11 cellular contexts compared by ENCODE assay signal in the genomic region with DNA sequence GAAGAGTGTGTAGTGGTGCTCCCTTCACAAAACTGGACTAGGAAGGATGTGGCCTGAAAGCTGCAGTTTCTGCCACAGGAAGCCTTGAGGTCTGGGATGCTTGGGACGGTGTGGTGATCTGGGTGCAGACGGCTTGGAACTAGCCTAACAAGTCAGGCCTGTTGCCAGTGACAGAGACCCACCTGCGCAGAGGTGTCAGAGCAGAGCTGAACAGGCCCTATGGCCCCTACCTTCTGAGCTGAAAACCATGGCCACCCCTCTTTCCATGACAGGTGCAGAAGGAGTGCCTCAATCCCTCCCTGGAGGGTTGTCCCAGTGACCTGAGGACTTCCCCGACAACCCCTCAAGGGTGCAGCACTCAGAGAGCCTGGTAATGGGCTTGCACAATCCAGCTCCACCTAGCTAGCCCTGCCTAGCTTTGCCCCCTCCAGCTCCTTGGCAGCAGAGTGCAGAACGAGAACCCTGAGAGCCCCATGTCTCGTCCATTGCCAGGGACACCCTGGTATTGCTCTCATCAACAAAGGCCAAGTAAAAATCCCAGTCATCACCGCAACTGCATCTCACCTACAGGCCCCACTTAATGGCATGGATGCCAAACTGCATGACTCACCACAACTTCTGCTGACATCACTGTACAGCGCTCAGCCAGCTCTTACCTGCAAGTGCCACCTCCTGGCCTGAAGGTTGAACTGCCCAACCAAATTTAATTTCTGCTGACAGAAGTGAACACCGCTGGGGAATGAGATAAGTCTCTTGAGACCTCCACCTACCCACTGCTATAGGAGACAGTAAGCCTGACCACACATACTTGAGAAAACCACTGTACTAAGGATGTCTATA.
DNase-seq lines count a peak whose midpoint lies in the region; ATAC-seq, FAIRE-seq and TF ChIP-seq lines count a peak whose summit lies in the region.
"Had no signal": no experiment of that assay in that cellular context is flagged by ENCODE, and none has a peak within 500 bp of the region (broad histone marks: within the 10 kb centered on the region; RNA-seq: fewer than 3 reads in every experiment).

No MANE protein-coding gene starts in this region.

- SMC1A ChIA-PET in GM12878 (lab: Charles Lee; ENCODE audit: uncharacterized antibody, unreplicated experiment) = no interaction called here

- TF ChIP-seq EP300 in GM12878 (IDR thresholded peaks at IDR 0.05; ENCODE audit: borderline replicate concordance in 1 of 2, control insufficient read depth in 1 of 2, low read depth in 2 of 2, low read length in 2 of 2) = no peak

- RAD21 ChIA-PET in GM12878 (lab: Charles Lee; ENCODE audit: unreplicated experiment) = no interaction called here

- no peaks in the 10 kb centered on the region for H3K79me2 ChIP-seq in GM12878 (ENCODE audit: control insufficient read depth, insufficient read depth, low read length)

- no peak overlapping the region for H3K4me2 ChIP-seq in GM12878 (ENCODE audit: control insufficient read depth, insufficient read depth)

- H3K4me3 ChIP-seq in GM12878 = no peak overlapping the region

- no peaks in the 10 kb centered on the region for H3K4me1 ChIP-seq in GM12878 (ENCODE audit: control insufficient read depth, insufficient read depth, low read length)

- H3K27me3 ChIP-seq in GM12878 (replicated peaks in 1 of 2; ENCODE audit: control insufficient read depth in 2 of 2, insufficient read depth in 2 of 2, low read length in 1 of 2) = no peaks in the 10 kb centered on the region

- intact Hi-C loops in GM12878 (cut with micrococcal nuclease; ENCODE audit: unreplicated experiment) = no loop called here

- TF ChIP-seq RAD21 in GM12878 (IDR thresholded peaks at IDR 0.05; ENCODE audit: insufficient read depth, low read depth, low read length) = peak; percentile 24; the same call in 1 of the 2 replicates

- TF ChIP-seq POLR2A in GM12878 (IDR thresholded peaks at IDR 0.05; ENCODE audit: low read depth, low read length) = no peak

- H3K9me3 ChIP-seq in GM12878 (replicated peaks; ENCODE audit: control insufficient read depth, insufficient read depth, low read length) = no peaks in the 10 kb centered on the region; the same call in 2 of the 3 replicates

- 20% methylated on average over 9 of the region's 9 CpGs for WGBS in GM12878 (ENCODE audit: insufficient coverage, insufficient replicate concordance, low lambda C conversion rate, missing lambda C conversion rate)

- peak; percentile 26; the same call in 1 of the 3 replicates for ATAC-seq in GM12878
- peak; percentile 87 for ATAC-seq in left lobe of liver
- ATAC-seq in HG03095 (IDR thresholded peaks at IDR 0.05; ENCODE audit: unreplicated experiment) = no peak
- ATAC-seq in HG03196 (IDR thresholded peaks at IDR 0.05; ENCODE audit: unreplicated experiment) = no peak

- H2AFZ ChIP-seq in GM12878 (ENCODE audit: control insufficient read depth, low read depth, low read length) = no peak overlapping the region

- in situ Hi-C loops in GM12878 (cut with MboI) = no loop called here

- CTCF ChIA-PET in GM12878 (lab: Yijun Ruan, JAX) = no interaction called here

- no peak overlapping the region for H3K9ac ChIP-seq in GM12878 (ENCODE audit: control insufficient read depth, insufficient read depth, low read length)

- H3K27ac ChIP-seq in GM12878 (ENCODE audit: control insufficient read depth, insufficient read depth) = no peak overlapping the region

- no TSS peak for BruUV-seq in GM12878 (replicated peaks; lab: Mats Ljungman, UMichigan)

- POLR2A ChIA-PET in GM12878 (lab: Charles Lee) = no interaction called here

- peak; percentile 52 for DNase-seq in EL
- DNase-seq in HT-29 (ENCODE audit: low spot score) = peak; percentile 1
- DNase-seq in GM12878 (ENCODE audit: low read depth, low spot score) = no peak
- peak; percentile 52 for DNase-seq in left lobe of liver (ENCODE audit: low spot score)
- DNase-seq in NCI-H510A treated with DMSO at 0.1 percent for 48 hours (lab: John Stamatoyannopoulos, UW) = no peak
- no peak for DNase-seq in cerebellar cortex (ENCODE audit: low spot score)
- DNase-seq: activated naive CD8-positive, alpha-beta T cell treated with anti-CD3 and anti-CD28 coated beads, Interleukin-2, amount 10 ng/mL, durations not matched to agents 7 days and 5 days; GF-D8; SIG-M5 had no signal

- no peaks in the 10 kb centered on the region for H3K36me3 ChIP-seq in GM12878 (ENCODE audit: control insufficient read depth in 2 of 2, insufficient read depth in 2 of 2, low read length in 1 of 2)

- no peak for FAIRE-seq in GM12878 (lab: Jason Lieb, UNC)

- H4K20me1 ChIP-seq in GM12878 (ENCODE audit: control insufficient read depth, insufficient read depth) = no peaks in the 10 kb centered on the region

- TF ChIP-seq CTCF in GM12878 (IDR thresholded peaks at IDR 0.05 in 2 of 3, conservative IDR thresholded peaks at IDR 0.05 in 1 of 3; ENCODE audit: control insufficient read depth in 2 of 3, extremely low read depth in 1 of 3, insufficient read depth in 1 of 3, low read depth in 3 of 3, low read length in 3 of 3) = no peak

TF ChIP-seq in GM12878, 131 proteins besides CTCF, POLR2A, EP300 and RAD21 (continues in another document):
- TF ChIP-seq HDAC6 (IDR thresholded peaks at IDR 0.05; ENCODE audit: unreplicated experiment) = no peak
- no peak for TF ChIP-seq STAT3 (IDR thresholded peaks at IDR 0.05; ENCODE audit: low read depth, low read length)
- no peak for TF ChIP-seq HDAC2 (IDR thresholded peaks at IDR 0.05)
- TF ChIP-seq GABPA (IDR thresholded peaks at IDR 0.05; ENCODE audit: low read depth) = no peak
- no peak for TF ChIP-seq MTA3 (IDR thresholded peaks at IDR 0.05; ENCODE audit: borderline replicate concordance, low read length)
- TF ChIP-seq TCF7 (IDR thresholded peaks at IDR 0.05; ENCODE audit: borderline replicate concordance) = no peak
- no peak for TF ChIP-seq IKZF1 (conservative IDR thresholded peaks at IDR 0.05)
- no peak for TF ChIP-seq TCF12 (IDR thresholded peaks at IDR 0.05; ENCODE audit: low read depth, low read length)
- no peak for TF ChIP-seq EZH2 (IDR thresholded peaks at IDR 0.05; ENCODE audit: borderline replicate concordance, control insufficient read depth, low read depth, low read length)
- no peak for TF ChIP-seq SPI1 (IDR thresholded peaks at IDR 0.05; ENCODE audit: borderline replicate concordance, insufficient read depth, low read depth, low read length)
- TF ChIP-seq, protein P1, sequence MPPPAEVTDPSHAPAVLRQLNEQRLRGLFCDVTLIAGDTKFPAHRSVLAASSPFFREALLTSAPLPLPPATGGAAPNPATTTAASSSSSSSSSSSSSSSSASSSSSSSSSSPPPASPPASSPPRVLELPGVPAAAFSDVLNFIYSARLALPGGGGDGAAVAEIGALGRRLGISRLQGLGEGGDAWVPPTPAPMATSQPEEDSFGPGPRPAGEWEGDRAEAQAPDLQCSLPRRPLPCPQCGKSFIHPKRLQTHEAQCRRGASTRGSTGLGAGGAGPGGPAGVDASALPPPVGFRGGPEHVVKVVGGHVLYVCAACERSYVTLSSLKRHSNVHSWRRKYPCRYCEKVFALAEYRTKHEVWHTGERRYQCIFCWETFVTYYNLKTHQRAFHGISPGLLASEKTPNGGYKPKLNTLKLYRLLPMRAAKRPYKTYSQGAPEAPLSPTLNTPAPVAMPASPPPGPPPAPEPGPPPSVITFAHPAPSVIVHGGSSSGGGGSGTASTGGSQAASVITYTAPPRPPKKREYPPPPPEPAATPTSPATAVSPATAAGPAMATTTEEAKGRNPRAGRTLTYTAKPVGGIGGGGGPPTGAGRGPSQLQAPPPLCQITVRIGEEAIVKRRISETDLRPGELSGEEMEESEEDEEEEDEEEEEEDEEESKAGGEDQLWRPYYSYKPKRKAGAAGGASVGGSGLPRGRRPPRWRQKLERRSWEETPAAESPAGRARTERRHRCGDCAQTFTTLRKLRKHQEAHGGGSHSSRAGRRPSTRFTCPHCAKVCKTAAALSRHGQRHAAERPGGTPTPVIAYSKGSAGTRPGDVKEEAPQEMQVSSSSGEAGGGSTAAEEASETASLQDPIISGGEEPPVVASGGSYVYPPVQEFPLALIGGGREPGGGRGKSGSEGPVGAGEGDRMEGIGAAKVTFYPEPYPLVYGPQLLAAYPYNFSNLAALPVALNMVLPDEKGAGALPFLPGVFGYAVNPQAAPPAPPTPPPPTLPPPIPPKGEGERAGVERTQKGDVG (CRISPR knock-in tag; IDR thresholded peaks at IDR 0.05) = no peak
- TF ChIP-seq, protein P2, sequence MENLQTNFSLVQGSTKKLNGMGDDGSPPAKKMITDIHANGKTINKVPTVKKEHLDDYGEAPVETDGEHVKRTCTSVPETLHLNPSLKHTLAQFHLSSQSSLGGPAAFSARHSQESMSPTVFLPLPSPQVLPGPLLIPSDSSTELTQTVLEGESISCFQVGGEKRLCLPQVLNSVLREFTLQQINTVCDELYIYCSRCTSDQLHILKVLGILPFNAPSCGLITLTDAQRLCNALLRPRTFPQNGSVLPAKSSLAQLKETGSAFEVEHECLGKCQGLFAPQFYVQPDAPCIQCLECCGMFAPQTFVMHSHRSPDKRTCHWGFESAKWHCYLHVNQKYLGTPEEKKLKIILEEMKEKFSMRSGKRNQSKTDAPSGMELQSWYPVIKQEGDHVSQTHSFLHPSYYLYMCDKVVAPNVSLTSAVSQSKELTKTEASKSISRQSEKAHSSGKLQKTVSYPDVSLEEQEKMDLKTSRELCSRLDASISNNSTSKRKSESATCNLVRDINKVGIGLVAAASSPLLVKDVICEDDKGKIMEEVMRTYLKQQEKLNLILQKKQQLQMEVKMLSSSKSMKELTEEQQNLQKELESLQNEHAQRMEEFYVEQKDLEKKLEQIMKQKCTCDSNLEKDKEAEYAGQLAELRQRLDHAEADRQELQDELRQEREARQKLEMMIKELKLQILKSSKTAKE (IDR thresholded peaks at IDR 0.05; ENCODE audit: low read depth, poor library complexity, severe bottlenecking) = no peak
- TF ChIP-seq, protein P3, sequence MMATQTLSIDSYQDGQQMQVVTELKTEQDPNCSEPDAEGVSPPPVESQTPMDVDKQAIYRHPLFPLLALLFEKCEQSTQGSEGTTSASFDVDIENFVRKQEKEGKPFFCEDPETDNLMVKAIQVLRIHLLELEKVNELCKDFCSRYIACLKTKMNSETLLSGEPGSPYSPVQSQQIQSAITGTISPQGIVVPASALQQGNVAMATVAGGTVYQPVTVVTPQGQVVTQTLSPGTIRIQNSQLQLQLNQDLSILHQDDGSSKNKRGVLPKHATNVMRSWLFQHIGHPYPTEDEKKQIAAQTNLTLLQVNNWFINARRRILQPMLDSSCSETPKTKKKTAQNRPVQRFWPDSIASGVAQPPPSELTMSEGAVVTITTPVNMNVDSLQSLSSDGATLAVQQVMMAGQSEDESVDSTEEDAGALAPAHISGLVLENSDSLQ (IDR thresholded peaks at IDR 0.05) = no peak
- no peak for TF ChIP-seq MTA2 (IDR thresholded peaks at IDR 0.05; ENCODE audit: low read depth)
- TF ChIP-seq WRNIP1 (IDR thresholded peaks at IDR 0.05; ENCODE audit: borderline replicate concordance, low read depth, low read length) = no peak
- no peak for TF ChIP-seq RELA (IDR thresholded peaks at IDR 0.05; ENCODE audit: borderline replicate concordance, partially characterized antibody)
- TF ChIP-seq MEF2B (IDR thresholded peaks at IDR 0.05; ENCODE audit: partially characterized antibody, poor library complexity, severe bottlenecking) = no peak
- TF ChIP-seq SIX5 (IDR thresholded peaks at IDR 0.05; ENCODE audit: low read depth, low read length, severe bottlenecking) = no peak

Comparison
In these comparisons a context has a peak if more than half of its experiments do, and no peak if none do; other contexts are left out.
1. DNase-seq: peak in EL (single experiment), HT-29 (single experiment) and left lobe of liver (single experiment); none in GM12878 (single experiment), NCI-H510A treated with DMSO at 0.1 percent for 48 hours (single experiment) and cerebellar cortex (single experiment).
2. ATAC-seq: peak in GM12878 (single experiment) and left lobe of liver (single experiment); none in HG03095 (single experiment) and HG03196 (single experiment).